ENCODE assay signal across 8 cellular contexts in the genomic region with DNA sequence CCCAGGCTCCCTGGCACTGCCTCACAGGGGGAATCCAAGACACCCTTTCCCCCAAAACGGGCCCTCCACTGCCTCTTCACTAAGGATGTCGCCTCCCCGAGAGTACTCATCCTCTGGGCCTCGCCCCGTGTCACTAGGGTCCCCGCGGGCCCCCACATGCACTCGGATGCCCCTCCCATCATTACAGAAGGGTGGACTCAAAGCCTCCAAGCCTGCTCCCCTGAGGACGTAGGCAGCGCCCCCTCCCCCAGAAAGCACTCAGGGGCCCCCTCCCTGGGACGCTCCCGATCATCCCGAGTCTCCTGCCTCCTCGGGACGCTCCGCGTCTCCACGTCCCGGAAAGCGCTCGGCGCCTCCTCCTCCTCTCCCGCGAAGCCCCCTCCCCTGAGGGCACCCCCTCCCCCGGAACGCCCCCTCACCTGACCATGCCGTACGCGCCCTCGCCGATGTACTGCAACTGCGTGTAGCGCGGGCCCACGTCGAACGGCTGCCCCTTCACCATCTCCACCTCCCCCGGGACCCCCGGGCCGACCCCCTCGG. TPM values are rescaled to one million over a fixed set of nuclear protein-coding genes. Genes with fewer than 3 reads are reported as not detected.
DNase-seq lines count a peak whose midpoint lies in the region; ATAC-seq, FAIRE-seq and TF ChIP-seq lines count a peak whose summit lies in the region.

No MANE protein-coding gene starts in this region.

- peak overlapping the region; percentile 81 for H3K4me3 Mint-ChIP-seq in stimulated activated naive CD8-positive, alpha-beta T cell treated with anti-CD3 and anti-CD28 coated beads, Interleukin-15, Interleukin-2, amounts not matched to agents 100 ng/mL and 50 ng/mL, for 24 hours

- peak overlapping the region; percentile 83 to 91 for H3K27ac ChIP-seq in kidney (ENCODE audit: low read depth in 2 of 2, low read length in 2 of 2)

- H3K4me1 ChIP-seq in kidney (ENCODE audit: control insufficient read depth in 1 of 2, insufficient read depth in 1 of 2, low read depth in 1 of 2, low read length in 2 of 2), result peaks cover 0 to 4% of the 10 kb centered on the region in 2 donors

- TF ChIP-seq CTCF in astrocyte of the spinal cord (IDR thresholded peaks at IDR 0.05; ENCODE audit: low read depth, low read length) (no peak), kidney (IDR thresholded peaks at IDR 0.05; ENCODE audit: borderline replicate concordance, extremely low read depth, insufficient read depth) (no peak)

- intact Hi-C loops in kidney (cut with DNase I), result no loop called here

- peak overlapping the region; percentile 49 to 86 for H3K9ac ChIP-seq in kidney (ENCODE audit: low read length in 2 of 2)

- peaks cover 27% of the 10 kb centered on the region for H3K4me1 Mint-ChIP-seq in stimulated activated naive CD8-positive, alpha-beta T cell treated with anti-CD3 and anti-CD28 coated beads, Interleukin-15, Interleukin-2, amounts not matched to agents 100 ng/mL and 50 ng/mL, for 24 hours (ENCODE audit: low read depth)

- H3K9me3 ChIP-seq in MG63, result no peaks in the 10 kb centered on the region
- H3K9me3 ChIP-seq in kidney (ENCODE audit: control insufficient read depth in 1 of 2, low read length in 2 of 2), result no peaks in the 10 kb centered on the region

- no peaks in the 10 kb centered on the region for H3K27me3 ChIP-seq in MG63

- H3K36me3 Mint-ChIP-seq in stimulated activated naive CD8-positive, alpha-beta T cell treated with anti-CD3 and anti-CD28 coated beads, Interleukin-15, Interleukin-2, amounts not matched to agents 100 ng/mL and 50 ng/mL, for 24 hours (ENCODE audit: low read depth), result no peaks in the 10 kb centered on the region

- no peak for FAIRE-seq in kidney (lab: Jason Lieb, UNC)

- ATAC-seq in GM21717 (IDR thresholded peaks at IDR 0.05; ENCODE audit: unreplicated experiment), result no peak

- H3K4me3 ChIP-seq in MG63, result peak overlapping the region; percentile 54
- H3K4me3 ChIP-seq in astrocyte of the spinal cord (ENCODE audit: low read depth, low read length), result peak overlapping the region; percentile 85
- peak overlapping the region; percentile 76 to 80 for H3K4me3 ChIP-seq in kidney (ENCODE audit: low read length in 2 of 2)

- DNase-seq in GDM1 (lab: John Stamatoyannopoulos, UW), result peak; percentile 36
- DNase-seq in MG63, result no peak
- DNase-seq in astrocyte of the spinal cord (ENCODE audit: low read depth, low spot score), result peak; percentile 6
- DNase-seq in kidney, result no peak
- DNase-seq in SKM-1 (lab: John Stamatoyannopoulos, UW; ENCODE audit: unreplicated experiment), result no peak
- DNase-seq in AML-193 (lab: John Stamatoyannopoulos, UW), result no peak

- in situ Hi-C loops in astrocyte of the spinal cord (cut with HindIII; ENCODE audit: low sequenced_read_pairs), result no loop called here

- H3K9me3 Mint-ChIP-seq in stimulated activated naive CD8-positive, alpha-beta T cell treated with anti-CD3 and anti-CD28 coated beads, Interleukin-15, Interleukin-2, amounts not matched to agents 100 ng/mL and 50 ng/mL, for 24 hours, result no peaks in the 10 kb centered on the region

- H3K27ac Mint-ChIP-seq in stimulated activated naive CD8-positive, alpha-beta T cell treated with anti-CD3 and anti-CD28 coated beads, Interleukin-15, Interleukin-2, amounts not matched to agents 100 ng/mL and 50 ng/mL, for 24 hours, result peak overlapping the region; percentile 67

- H3K27me3 Mint-ChIP-seq in stimulated activated naive CD8-positive, alpha-beta T cell treated with anti-CD3 and anti-CD28 coated beads, Interleukin-15, Interleukin-2, amounts not matched to agents 100 ng/mL and 50 ng/mL, for 24 hours, result no peaks in the 10 kb centered on the region

- H3K36me3 ChIP-seq in MG63, result no peaks in the 10 kb centered on the region
- H3K36me3 ChIP-seq in kidney (ENCODE audit: control insufficient read depth in 1 of 2, insufficient read depth in 2 of 2, low read length in 2 of 2), result peaks cover 3 to 16% of the 10 kb centered on the region in 2 donors

RNA-seq across cellular contexts. Expression of a gene that starts 0.3 kb away (rescaled TPM):
- 13.3 and 20.0 TPM in 2 replicates for total RNA-seq in MG63 (2014; rRNA removed; shearing (Covaris generic); ENCODE audit: low replicate concordance)
- 77.7 TPM for total RNA-seq in kidney
- polyA plus RNA-seq in kidney (ENCODE audit: insufficient read depth, low read depth, low replicate concordance), result 90.0 TPM

RNA-seq across cellular contexts. Expression of a gene that starts 9.4 kb away (rescaled TPM):
- total RNA-seq in MG63 (2014; rRNA removed; shearing (Covaris generic); ENCODE audit: low replicate concordance), result 0.43 TPM in 1 of 2 replicates, not detected in the other
- total RNA-seq in kidney, result 3.6 TPM
- polyA plus RNA-seq in kidney (ENCODE audit: insufficient read depth, low read depth, low replicate concordance), result 17.7 TPM

RNA-seq across cellular contexts. Expression of a gene that starts 26.7 kb away (rescaled TPM):
- 1.5 and 13.1 TPM in 2 replicates for total RNA-seq in MG63 (2014; rRNA removed; shearing (Covaris generic); ENCODE audit: low replicate concordance)
- 40.0 TPM for total RNA-seq in kidney
- polyA plus RNA-seq in kidney (ENCODE audit: insufficient read depth, low read depth, low replicate concordance), result 107 TPM

RNA-seq across cellular contexts. Expression of a gene that starts 31.0 kb away (rescaled TPM):
- total RNA-seq in MG63 (2014; rRNA removed; shearing (Covaris generic); ENCODE audit: low replicate concordance), result 0.30 TPM in 1 of 2 replicates, not detected in the other
- total RNA-seq in kidney, result 1.6 TPM
- 0.62 TPM for polyA plus RNA-seq in kidney (ENCODE audit: insufficient read depth, low read depth, low replicate concordance)

RNA-seq across cellular contexts. Expression of a gene that starts 46.9 kb away (rescaled TPM):
- 127 and 193 TPM in 2 replicates for total RNA-seq in MG63 (2014; rRNA removed; shearing (Covaris generic); ENCODE audit: low replicate concordance)
- 78.8 TPM for total RNA-seq in kidney
- 107 TPM for polyA plus RNA-seq in kidney (ENCODE audit: insufficient read depth, low read depth, low replicate concordance)

Comparison
In these comparisons a context has a peak if more than half of its experiments do, and no peak if none do; other contexts are left out.
1. DNase-seq: peak in GDM1 (single experiment) and astrocyte of the spinal cord (single experiment); none in MG63 (single experiment), kidney (single experiment), SKM-1 (single experiment) and AML-193 (0 of 2).
2. Peak in every context shown above with its lines, with median percentiles within 50 percentile points of each other: H3K4me3 ChIP-seq.